ENCODE assay signal across 1 cellular context in genomic region chr4:141840299-141840986, GRCh38.
TF ChIP-seq lines count a peak whose summit lies in the region.

No MANE protein-coding gene starts in this region.

TF ChIP-seq in HEK293, 187 proteins besides CTCF, POLR2A, EP300 and RAD21 (continued from another document):
- TF ChIP-seq ZNF394 (tag by site-specific recombination; IDR thresholded peaks at IDR 0.05; ENCODE audit: borderline replicate concordance) (peak; percentile 35; the same call in 1 of the 2 replicates), ZNF555 (tag by site-specific recombination; conservative IDR thresholded peaks at IDR 0.05) (peak; percentile 18; the same call in 1 of the 2 replicates), ZNF426 (tag by site-specific recombination; IDR thresholded peaks at IDR 0.05) (peak; percentile 37), ZBTB44 (tag by site-specific recombination; IDR thresholded peaks at IDR 0.05) (no peak), GFI1B (tag by site-specific recombination; IDR thresholded peaks at IDR 0.05) (no peak), ZBTB11 (tag by site-specific recombination; conservative IDR thresholded peaks at IDR 0.05; ENCODE audit: low read depth) (0 out of 2 replicates have a peak, but pooled peaks have one; percentile 15), ZNF658 (tag by site-specific recombination; IDR thresholded peaks at IDR 0.05) (no peak)
